Comparison of ENCODE assay signal across 6 cellular contexts in the genomic region with DNA sequence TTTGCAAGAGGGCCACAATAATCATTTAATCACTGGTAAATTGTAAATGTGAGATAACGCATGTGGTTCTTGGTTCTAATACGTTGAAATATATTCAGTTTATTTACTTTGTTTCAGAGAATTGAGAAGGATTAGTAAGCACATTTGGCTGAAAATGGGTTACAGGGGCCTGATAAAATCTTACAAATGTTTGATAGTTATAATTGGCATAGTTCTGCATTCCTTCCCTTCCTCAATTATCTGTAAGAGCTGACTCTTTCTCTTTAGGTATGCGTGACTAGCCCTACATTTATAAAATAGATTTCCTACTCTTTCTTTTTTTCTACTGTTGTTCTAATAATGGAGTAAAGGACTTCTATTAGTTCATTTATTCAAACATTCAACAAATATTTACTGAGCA.
"Had no signal": no experiment of that assay in that cellular context is flagged by ENCODE, and none has a peak within 500 bp of the region (broad histone marks: within the 10 kb centered on the region; RNA-seq: fewer than 3 reads in every experiment).

No MANE protein-coding gene starts in this region.

- H3K27ac ChIP-seq: HL-60 had no signal

- DNase-seq: IMR-90, KBM-7, KG1 had no signal

- ATAC-seq: HepG2, K562 had no signal

- H3K4me3 ChIP-seq: K562 had no signal
